Comparison of ENCODE assay signal across 1 cellular context in the genomic region with DNA sequence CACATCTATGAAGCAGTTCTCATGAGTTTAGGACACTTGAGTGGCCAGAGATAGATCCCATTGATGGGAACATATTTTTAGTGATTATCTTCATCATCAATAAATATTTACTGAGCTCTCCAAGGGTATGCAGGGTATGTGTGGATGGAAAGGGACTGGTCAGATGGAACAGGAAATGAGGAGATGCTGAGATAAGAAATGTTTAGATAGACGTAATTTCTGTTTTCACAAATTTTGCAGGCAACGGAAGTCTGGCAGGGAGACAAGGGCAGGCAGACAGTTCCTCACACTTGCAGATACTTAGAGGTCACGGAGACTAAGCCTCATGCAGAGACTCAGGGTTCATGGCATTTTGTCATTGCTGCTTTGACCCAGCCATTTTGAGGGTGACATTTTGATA.
A peak's percentile ranks its signal among the peaks of the same experiment; 100 is the strongest.
TF ChIP-seq lines count a peak whose summit lies in the region.

No MANE protein-coding gene starts in this region.

TF ChIP-seq in endothelial cell of umbilical vein, 7 proteins besides CTCF, POLR2A, EP300 and RAD21:
- TF ChIP-seq MYC (IDR thresholded peaks at IDR 0.05; ENCODE audit: low read depth, low read length) (no peak), EZH2 (IDR thresholded peaks at IDR 0.05; ENCODE audit: borderline replicate concordance, low read depth, low read length, severe bottlenecking) (no peak), GATA2 (IDR thresholded peaks at IDR 0.05; ENCODE audit: insufficient read depth, insufficient read length, low read depth, low read length) (peak; percentile 82), FOS (IDR thresholded peaks at IDR 0.05; ENCODE audit: borderline replicate concordance, insufficient read depth, low read length) (no peak), MAX (IDR thresholded peaks at IDR 0.05; ENCODE audit: insufficient read depth, insufficient read length) (no peak), POLR2AphosphoS5 (IDR thresholded peaks at IDR 0.05; ENCODE audit: insufficient read depth, low read depth, low read length) (no peak), JUN (IDR thresholded peaks at IDR 0.05; ENCODE audit: borderline replicate concordance, insufficient read depth, insufficient read length, low read depth) (no peak)
